ENCODE assay signal across 24 cellular contexts in genomic region chr7:94472608-94473007, GRCh38.
"Had no signal": no experiment of that assay in that cellular context is flagged by ENCODE, and none has a peak within 500 bp of the region (broad histone marks: within the 10 kb centered on the region; RNA-seq: fewer than 3 reads in every experiment).

No MANE protein-coding gene starts in this region.

- H2AFZ ChIP-seq: parathyroid adenoma had no signal

- H3K4me1 ChIP-seq: heart left ventricle, parathyroid adenoma, right lobe of liver, stomach, suprapubic skin, tibial nerve had no signal

- H3K27ac ChIP-seq: body of pancreas, cardiac muscle cell, epithelial cell of prostate, heart left ventricle, parathyroid adenoma, right lobe of liver, skin epidermis, stomach, suprapubic skin, tibial nerve had no signal

- H3K79me2 ChIP-seq: parathyroid adenoma had no signal

- H3K4me3 ChIP-seq: body of pancreas, cardiac muscle cell, heart left ventricle, right lobe of liver, skin epidermis, stomach, suprapubic skin, tibial nerve had no signal

- H3K9me3 ChIP-seq: body of pancreas had no signal

- H3K9ac ChIP-seq: parathyroid adenoma had no signal

- DNase-seq: activated CD4-positive, alpha-beta T cell treated with anti-CD3 and anti-CD28 coated beads, Interleukin-2, amount 50 U/mL, for 48 hours; activated CD8-positive, alpha-beta memory T cell treated with anti-CD3 and anti-CD28 coated beads, Interleukin-2, amount 50 U/mL, for 48 hours; activated effector memory CD4-positive, alpha-beta T cell treated with anti-CD3 and anti-CD28 coated beads, Interleukin-2, amount 50 U/mL, for 16 hours; activated naive CD4-positive, alpha-beta T cell treated with anti-CD3 and anti-CD28 coated beads, Interleukin-2, amount 10 ng/mL, durations not matched to agents 7 days and 5 days; activated T-cell treated with anti-CD3 and anti-CD28 coated beads, Interleukin-2, amount 50 U/mL, for 48 hours; body of pancreas; cortex of kidney; heart left ventricle; islet precursor cell; left cardiac atrium; midbrain; right lobe of liver; stimulated activated CD4-positive, alpha-beta T cell treated with anti-CD3 and anti-CD28 coated beads, Interleukin-1b, Interleukin-23, amount 100 ng/mL, for 48 hours; stomach; T-helper 9 cell had no signal

- H3K27me3 ChIP-seq: body of pancreas, cardiac muscle cell, heart left ventricle, right lobe of liver, stomach, tibial nerve had no signal

- H3K36me3 ChIP-seq: cardiac muscle cell, heart left ventricle, right lobe of liver, stomach, suprapubic skin, tibial nerve had no signal

- ATAC-seq: body of pancreas; heart left ventricle; left cardiac atrium; natural killer cell treated with Interleukin-12 subunit alpha and Interleukin-12 subunit beta and Interleukin-15 and Interleukin-18, amount 100 ng/mL, for 72 hours; right lobe of liver; stimulated activated memory B cell treated with anti-CD40 and anti-IgM and Interleukin-4, amounts not matched to agents 10 μg/mL and 1 μg/mL and 100 μg/mL, for 72 hours; WTC11 had no signal
